ENCODE assay signal across 20 cellular contexts in the genomic region with DNA sequence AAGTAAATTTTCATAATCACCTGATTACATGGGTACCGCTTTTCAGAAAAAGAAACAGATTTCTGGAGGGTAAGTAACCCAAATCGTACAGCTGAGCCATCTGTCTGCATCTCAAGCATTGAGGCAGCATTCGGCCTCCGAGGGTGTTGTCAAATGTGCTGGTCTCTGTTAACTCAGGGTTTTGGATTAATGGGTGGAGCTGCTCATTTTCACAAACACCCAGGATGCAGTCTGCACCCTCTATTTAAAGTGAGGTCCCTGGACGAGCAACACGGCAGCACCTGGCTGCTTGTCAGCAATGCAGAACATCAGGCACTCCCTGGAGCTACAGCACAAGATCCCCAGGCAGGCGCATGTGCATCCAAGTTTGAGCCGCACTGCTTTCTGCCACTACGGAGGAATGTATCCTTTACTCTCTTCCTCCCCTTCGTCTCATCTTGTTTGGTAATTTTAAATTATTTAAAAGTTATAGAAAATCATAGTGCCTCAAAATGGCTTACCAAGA.
"Had no signal": no experiment of that assay in that cellular context is flagged by ENCODE, and none has a peak within 500 bp of the region (broad histone marks: within the 10 kb centered on the region; RNA-seq: fewer than 3 reads in every experiment).

No MANE protein-coding gene starts in this region.

- H3K27ac Mint-ChIP-seq: memory B cell, mesothelial cell of epicardium, natural killer cell had no signal

- ATAC-seq: esophagus mucosa, left lobe of liver, natural killer cell had no signal

- H3K9me3 ChIP-seq: suprapubic skin had no signal

- H3K4me3 Mint-ChIP-seq: memory B cell, mesothelial cell of epicardium, natural killer cell, neural crest cell had no signal

- H3K4me1 Mint-ChIP-seq: memory B cell, mesothelial cell of epicardium, natural killer cell, neural crest cell had no signal

- H3K36me3 ChIP-seq: uterus had no signal

- FAIRE-seq: endometrium, small intestine had no signal

- H3K27me3 ChIP-seq: gastroesophageal sphincter, hepatocyte, suprapubic skin, tibial artery, upper lobe of left lung, uterus had no signal

- DNase-seq: effector CD8-positive, alpha-beta T cell; glutamatergic neuron; lower lobe of right lung; natural killer cell; small intestine; stimulated activated CD4-positive, alpha-beta T cell treated with anti-CD3 and anti-CD28 coated beads, Interleukin-2, amount 100 ng/mL, for 48 hours; stimulated activated naive CD4-positive, alpha-beta T cell treated with Interleukin-2 at 50 U/mL for 16 hours; upper lobe of left lung; uterus had no signal

- H3K27me3 Mint-ChIP-seq: memory B cell had no signal

- H3K27ac ChIP-seq: hepatocyte, lower lobe of right lung, suprapubic skin, upper lobe of left lung, uterus had no signal

- H3K4me1 ChIP-seq: uterus had no signal

- H3K4me3 ChIP-seq: coronary artery, gastroesophageal sphincter, hepatocyte, lower lobe of right lung, suprapubic skin, tibial artery, upper lobe of left lung, uterus had no signal
